1 cellular context compared by ENCODE assay signal in genomic region chr9:6566409-6567139, GRCh38.
TF ChIP-seq lines count a peak whose summit lies in the region.

No MANE protein-coding gene starts in this region.

TF ChIP-seq in SK-N-SH, 30 proteins besides CTCF, POLR2A, EP300 and RAD21 (continued from another document):
- TF ChIP-seq NFIC (IDR thresholded peaks at IDR 0.05; ENCODE audit: borderline replicate concordance) (peak; percentile 83), ZBTB33 (IDR thresholded peaks at IDR 0.05; ENCODE audit: borderline replicate concordance, low read depth) (peak; percentile 77; the same call in 1 of the 2 replicates), TAF1 (IDR thresholded peaks at IDR 0.05; ENCODE audit: borderline replicate concordance, low read depth, low read length) (0 out of 2 replicates have a peak, but pooled peaks have one; percentile 21), JUND (IDR thresholded peaks at IDR 0.05) (peak; percentile 95), SIN3A (IDR thresholded peaks at IDR 0.05; ENCODE audit: borderline replicate concordance, low read depth, low read length) (peak; percentile 68; the same call in 1 of the 2 replicates)
